18 cellular contexts compared by ENCODE assay signal in genomic region chr14:105882626-105883025, GRCh38.
A peak's percentile ranks its signal among the peaks of the same experiment; 100 is the strongest.
DNase-seq lines count a peak whose midpoint lies in the region; ATAC-seq and TF ChIP-seq lines count a peak whose summit lies in the region.
"Had no signal": no experiment of that assay in that cellular context is flagged by ENCODE, and none has a peak within 500 bp of the region (broad histone marks: within the 10 kb centered on the region; RNA-seq: fewer than 3 reads in every experiment).

No MANE protein-coding gene starts in this region.

- H3K36me3 ChIP-seq in lower lobe of right lung (no peaks in the 10 kb centered on the region), testis (ENCODE audit: low read depth, missing control alignments) (no peaks in the 10 kb centered on the region)
- H3K36me3 ChIP-seq: MG63 had no signal

- H3K27ac ChIP-seq in lower lobe of right lung (no peak overlapping the region), testis (no peak overlapping the region)

- H3K4me1 ChIP-seq in lower lobe of right lung (no peaks in the 10 kb centered on the region), testis (no peaks in the 10 kb centered on the region)

- peaks cover under 1% of the 10 kb centered on the region for H3K4me1 Mint-ChIP-seq in T-helper 17 cell
- H3K4me1 Mint-ChIP-seq in stimulated activated memory B cell treated with anti-CD40 and anti-IgM and Interleukin-4, amounts not matched to agents 10 μg/mL and 1 μg/mL and 100 μg/mL, for 72 hours: no peaks in the 10 kb centered on the region
- H3K4me1 Mint-ChIP-seq: central memory CD8-positive, alpha-beta T cell; IgD-negative memory B cell had no signal

- H3K9me3 ChIP-seq in T-helper 17 cell (ENCODE audit: control insufficient read depth, low read length, poor library complexity, severe bottlenecking) (no peaks in the 10 kb centered on the region), lower lobe of right lung (no peaks in the 10 kb centered on the region), testis (no peaks in the 10 kb centered on the region)
- H3K9me3 ChIP-seq: MG63 had no signal

- no peak overlapping the region for H3K4me3 Mint-ChIP-seq in T-helper 17 cell
- no peak overlapping the region for H3K4me3 Mint-ChIP-seq in stimulated activated memory B cell treated with anti-CD40 and anti-IgM and Interleukin-4, amounts not matched to agents 10 μg/mL and 1 μg/mL and 100 μg/mL, for 72 hours
- H3K4me3 Mint-ChIP-seq: central memory CD8-positive, alpha-beta T cell; effector memory CD8-positive, alpha-beta T cell had no signal

- no peak overlapping the region for H3K27ac Mint-ChIP-seq in T-helper 17 cell
- H3K27ac Mint-ChIP-seq in stimulated activated memory B cell treated with anti-CD40 and anti-IgM and Interleukin-4, amounts not matched to agents 10 μg/mL and 1 μg/mL and 100 μg/mL, for 72 hours: peak overlapping the region; percentile 32
- H3K27ac Mint-ChIP-seq: activated T-helper 2 cell treated with anti-CD3 and anti-CD28 coated beads, Interferon-gamma antibody, Interleukin-2, Interleukin-4, amounts not matched to agents 10 μg/mL and 5 μg/mL and 100 μg/mL, durations not matched to agents 14 hours and 24 hours and 36 hours; effector memory CD8-positive, alpha-beta T cell had no signal

- 66 to 80% methylated on average over 3 to 5 of the region's 5 CpGs for WGBS in testis, 2 donors

- TF ChIP-seq CTCF in GM10266 (IDR thresholded peaks at IDR 0.05; ENCODE audit: control insufficient read depth, insufficient read depth, low read depth, missing control alignments): no peak
- no peak for TF ChIP-seq CTCF in lower lobe of right lung (IDR thresholded peaks at IDR 0.05)
- TF ChIP-seq CTCF in testis (IDR thresholded peaks at IDR 0.05): no peak

- no peaks in the 10 kb centered on the region for H3K27me3 ChIP-seq in lower lobe of right lung (ENCODE audit: low read depth)
- no peaks in the 10 kb centered on the region for H3K27me3 ChIP-seq in testis
- H3K27me3 ChIP-seq: MG63 had no signal

- intact Hi-C loops in lower lobe of right lung (cut with DNase I) (no loop called here), testis (cut with DNase I; ENCODE audit: low total_unique reads) (no loop called here)

- peaks cover 34% of the 10 kb centered on the region for H3K27me3 Mint-ChIP-seq in T-helper 17 cell
- H3K27me3 Mint-ChIP-seq in stimulated activated memory B cell treated with anti-CD40 and anti-IgM and Interleukin-4, amounts not matched to agents 10 μg/mL and 1 μg/mL and 100 μg/mL, for 72 hours: no peaks in the 10 kb centered on the region
- H3K27me3 Mint-ChIP-seq: IgD-negative memory B cell had no signal

- ATAC-seq in T-helper 17 cell (no peak), lower lobe of right lung (no peak), HG03045 (IDR thresholded peaks at IDR 0.05; ENCODE audit: unreplicated experiment) (no peak)
- no peak for ATAC-seq in stimulated activated memory B cell treated with anti-CD40 and anti-IgM and Interleukin-4, amounts not matched to agents 10 μg/mL and 1 μg/mL and 100 μg/mL, for 72 hours
- ATAC-seq: effector memory CD8-positive, alpha-beta T cell had no signal

- H3K36me3 Mint-ChIP-seq in T-helper 17 cell (ENCODE audit: low read depth): peaks cover under 1% of the 10 kb centered on the region
- H3K36me3 Mint-ChIP-seq in stimulated activated memory B cell treated with anti-CD40 and anti-IgM and Interleukin-4, amounts not matched to agents 10 μg/mL and 1 μg/mL and 100 μg/mL, for 72 hours: no peaks in the 10 kb centered on the region
- H3K36me3 Mint-ChIP-seq: IgD-negative memory B cell had no signal

- DNase-seq in GM10266 (ENCODE audit: extremely low spot score) (peak; percentile 4), T-helper 17 cell (peak in 2 of 3 donors; percentile 1 to 2), lower lobe of right lung (peak; percentile 13), NCI-H2029 (lab: John Stamatoyannopoulos, UW) (no peak), testis (no peak)
- DNase-seq: effector memory CD8-positive, alpha-beta T cell; MG63; NCI-H146; SHP77 treated with DMSO at 0.1 percent for 48 hours; stimulated activated CD4-positive, alpha-beta T cell treated with anti-CD3 and anti-CD28 coated beads, Interleukin-4, amount 100 ng/mL, for 4 hours; substantia nigra had no signal

- H3K9me3 Mint-ChIP-seq in stimulated activated memory B cell treated with anti-CD40 and anti-IgM and Interleukin-4, amounts not matched to agents 10 μg/mL and 1 μg/mL and 100 μg/mL, for 72 hours: no peaks in the 10 kb centered on the region
- H3K9me3 Mint-ChIP-seq: activated T-helper 2 cell treated with anti-CD3 and anti-CD28 coated beads, Interferon-gamma antibody, Interleukin-2, Interleukin-4, amounts not matched to agents 10 μg/mL and 5 μg/mL and 100 μg/mL, durations not matched to agents 14 hours and 24 hours and 36 hours; central memory CD8-positive, alpha-beta T cell; effector memory CD8-positive, alpha-beta T cell; IgD-negative memory B cell had no signal

- no peak for TF ChIP-seq POLR2A in testis (IDR thresholded peaks at IDR 0.05)

- H3K4me3 ChIP-seq in lower lobe of right lung: no peak overlapping the region
- no peak overlapping the region for H3K4me3 ChIP-seq in testis
- H3K4me3 ChIP-seq: lung, MG63, skin epidermis had no signal

Comparison
In these comparisons a context has a peak if more than half of its experiments do, and no peak if none do; other contexts are left out.
1. DNase-seq: peak in GM10266 (single experiment), T-helper 17 cell (2 of 3) and lower lobe of right lung (single experiment); none in NCI-H2029 (single experiment) and testis (single experiment).